Comparison of ENCODE assay signal across 9 cellular contexts in the genomic region with DNA sequence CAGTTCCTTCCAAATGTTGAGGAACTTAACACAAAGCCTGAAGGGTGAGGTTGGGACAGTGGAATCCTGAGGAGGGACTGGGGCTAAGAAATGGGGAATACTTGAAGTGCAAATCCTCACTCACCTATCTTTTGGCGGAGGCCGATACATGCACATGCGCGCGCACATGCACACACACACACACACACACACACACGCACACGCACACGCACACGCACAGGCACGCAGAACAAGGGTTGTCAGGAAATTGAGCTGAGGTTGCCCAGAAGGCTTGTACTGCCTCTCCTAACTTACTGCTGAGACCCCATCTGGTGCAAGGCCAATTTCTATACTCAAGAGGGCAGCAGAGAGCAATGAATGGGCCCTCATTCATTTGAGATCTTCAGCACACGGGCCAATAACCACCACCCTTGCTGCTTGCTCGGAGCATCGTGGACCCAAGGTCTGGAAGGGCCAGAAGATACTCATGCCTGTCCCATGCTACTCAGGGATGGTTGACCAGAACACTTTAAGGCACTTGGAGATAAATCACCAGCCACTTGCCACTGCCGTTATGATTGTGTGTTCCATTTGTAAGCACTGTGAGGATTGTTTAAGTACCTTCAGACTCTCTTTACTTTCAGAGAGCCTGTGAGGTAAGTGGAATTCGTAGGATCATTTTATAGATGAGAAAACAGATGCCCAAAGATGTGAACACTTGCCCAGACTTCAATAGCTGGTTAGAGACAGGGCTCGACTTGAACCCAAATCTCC. TPM values are rescaled to one million over a fixed set of nuclear protein-coding genes. Genes with fewer than 3 reads are reported as not detected.
DNase-seq lines count a peak whose midpoint lies in the region; ATAC-seq and TF ChIP-seq lines count a peak whose summit lies in the region.
"Had no signal": no experiment of that assay in that cellular context is flagged by ENCODE, and none has a peak within 500 bp of the region (broad histone marks: within the 10 kb centered on the region; RNA-seq: fewer than 3 reads in every experiment).

No MANE protein-coding gene starts in this region.

- POLR2A ChIA-PET in T-cell (lab: Charles Lee), result no interaction called here

- peak; percentile 49 for DNase-seq in NK-92 treated with Interleukin-12 subunit alpha and Interleukin-12 subunit beta, amount 100 ng/mL, for 24 hours (lab: John Stamatoyannopoulos, UW)
- no peak for DNase-seq in NK-92 (lab: John Stamatoyannopoulos, UW; ENCODE audit: unreplicated experiment)
- DNase-seq in NCI-H146 treated with DMSO at 0.1 percent for 48 hours (lab: John Stamatoyannopoulos, UW; ENCODE audit: unreplicated experiment), result peak; percentile 72
- peak; percentile 39 to 75 (median 61) for DNase-seq in T-cell
- peak; percentile 74 for DNase-seq in amniotic epithelial cell (ENCODE audit: low read depth)
- DNase-seq in hepatic stellate cell (ENCODE audit: low spot score), result peak; percentile 83
- DNase-seq in gastrocnemius medialis, result peak; percentile 11 to 27

- H3K27me3 ChIP-seq in gastrocnemius medialis, result no peaks in the 10 kb centered on the region
- H3K27me3 ChIP-seq: BLaER1 treated with 17β-estradiol and CSF1 and Interleukin-3, amounts not matched to agents 10 nM and 100 nM had no signal

- peak in 4 of 5 experiments; percentile 47 to 66 (median 56) for TF ChIP-seq CTCF in gastrocnemius medialis (IDR thresholded peaks at IDR 0.05 in 4 of 5, conservative IDR thresholded peaks at IDR 0.05 in 1 of 5)

- no peak for TF ChIP-seq POLR2A in gastrocnemius medialis (IDR thresholded peaks at IDR 0.05)

- H3K4me3 ChIP-seq in gastrocnemius medialis, result no peak overlapping the region
- H3K4me3 ChIP-seq: BLaER1 treated with 17β-estradiol and CSF1 and Interleukin-3, amounts not matched to agents 10 nM and 100 nM had no signal

- H3K9me3 ChIP-seq in gastrocnemius medialis, result no peaks in the 10 kb centered on the region
- H3K9me3 ChIP-seq: BLaER1 treated with 17β-estradiol and CSF1 and Interleukin-3, amounts not matched to agents 10 nM and 100 nM had no signal

- peak overlapping the region in 2 of 3 donors; percentile 18 to 28 for H3K4me3 Mint-ChIP-seq in T-cell

- no peaks in the 10 kb centered on the region for H3K9me3 Mint-ChIP-seq in T-cell

- ATAC-seq in HG02884 (IDR thresholded peaks at IDR 0.05; ENCODE audit: unreplicated experiment) (peak; percentile 98), T-cell (replicated peaks in 1 of 4) (peak; percentile 96 to 99 (median 98)), gastrocnemius medialis (peak; percentile 72 to 91)

- H3K27ac ChIP-seq in gastrocnemius medialis, result no peak overlapping the region
- H3K27ac ChIP-seq: BLaER1 treated with 17β-estradiol and CSF1 and Interleukin-3, amounts not matched to agents 10 nM and 100 nM had no signal

- no peaks in the 10 kb centered on the region for H3K36me3 ChIP-seq in gastrocnemius medialis
- H3K36me3 ChIP-seq: BLaER1 treated with 17β-estradiol and CSF1 and Interleukin-3, amounts not matched to agents 10 nM and 100 nM had no signal

- peaks cover 7 to 9% (median 7%) of the 10 kb centered on the region in 3 donors for H3K4me1 Mint-ChIP-seq in T-cell

- H3K36me3 Mint-ChIP-seq in T-cell, result no peaks in the 10 kb centered on the region

- no peaks in the 10 kb centered on the region for H3K4me1 ChIP-seq in gastrocnemius medialis

- CTCF ChIA-PET in T-cell (lab: Charles Lee), result interaction anchor here (0.5 to 2.1 kb wide), 8 partner anchors 16 to 424 kb away, joined by 3 to 7 read pairs (median 6); partner anchors contain the start of gene BTF3 (in 1 of the 2)

- in situ Hi-C loops in gastrocnemius medialis (cut with MboI; ENCODE audit: low sequenced_read_pairs in 4 of 4), result no loop called here

- intact Hi-C loops in gastrocnemius medialis (cut with DNase I; ENCODE audit: low total_unique reads), result loop anchor here (2.0 kb wide), 1 partner anchor 17 kb away; no protein-coding TSS in a partner anchor

- H3K27me3 Mint-ChIP-seq in T-cell, result no peaks in the 10 kb centered on the region

- H3K27ac Mint-ChIP-seq in T-cell, result peak overlapping the region in 1 of 2 donors; percentile 61

RNA-seq across cellular contexts. Expression of gene BTF3, which starts 21.5 kb away (rescaled TPM):
- total RNA-seq in T-cell (100 to 1,000 TPM; 585 to 688 (median 639) TPM), gastrocnemius medialis (100 to 1,000 TPM; 517 to 641 (median 546) TPM)

RNA-seq across cellular contexts. Expression of gene ANKRA2, which starts 45.7 kb away (rescaled TPM):
- 10 to 100 TPM; 37.8 to 42.8 (median 39.7) TPM for total RNA-seq in T-cell
- total RNA-seq in gastrocnemius medialis, result 10 to 100 TPM in 3 of 4 donors, 1 to 10 TPM in 1; 9.2 to 17.1 (median 12.7) TPM

RNA-seq across cellular contexts. Expression of gene UTP15, which starts 45.8 kb away (rescaled TPM):
- total RNA-seq in T-cell (10 to 100 TPM; 21.6 to 40.6 (median 24.5) TPM), gastrocnemius medialis (10 to 100 TPM in 3 of 4 donors, 1 to 10 TPM in 1; 8.3 to 26.9 (median 15.4) TPM)
